ENCODE assay signal across 1 cellular context in genomic region chr12:262113-262512, GRCh38.
TF ChIP-seq lines count a peak whose summit lies in the region.

No MANE protein-coding gene starts in this region.

TF ChIP-seq in HepG2, 621 proteins besides CTCF, POLR2A, EP300 and RAD21:
- peak; percentile 67; the same call in 1 of the 2 replicates for TF ChIP-seq ZNF629 (CRISPR knock-in tag; conservative IDR thresholded peaks at IDR 0.05)
- no peak for TF ChIP-seq CC2D1A (CRISPR knock-in tag; IDR thresholded peaks at IDR 0.05)
- no peak for TF ChIP-seq ZNF251 (CRISPR knock-in tag; IDR thresholded peaks at IDR 0.05)
- no peak for TF ChIP-seq ZNF720 (CRISPR knock-in tag; IDR thresholded peaks at IDR 0.05)
